In the genomic region with DNA sequence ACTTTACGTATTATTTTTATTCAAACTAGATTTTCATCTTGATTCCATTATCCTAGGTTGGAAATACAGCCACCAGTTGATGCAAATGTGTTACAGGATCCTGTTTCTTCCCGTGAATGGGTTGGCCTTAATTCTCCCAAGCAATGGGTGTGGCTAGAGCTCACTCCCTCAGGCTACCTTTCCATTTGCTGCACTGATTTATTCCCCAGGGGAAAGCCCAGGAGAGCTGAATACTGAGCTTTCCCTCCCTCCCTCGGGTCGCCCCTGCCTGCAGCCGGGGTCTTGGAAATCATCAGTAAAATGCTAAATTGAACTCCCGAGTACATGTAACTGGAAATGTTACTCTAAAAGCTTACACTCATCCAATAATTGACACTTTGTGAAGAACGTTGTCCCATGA, we compare ENCODE assay signal across 24 cellular contexts. TPM values are rescaled to one million over a fixed set of nuclear protein-coding genes. Genes with fewer than 3 reads are reported as not detected.
DNase-seq lines count a peak whose midpoint lies in the region; TF ChIP-seq lines count a peak whose summit lies in the region.
"Had no signal": no experiment of that assay in that cellular context is flagged by ENCODE, and none has a peak within 500 bp of the region (broad histone marks: within the 10 kb centered on the region; RNA-seq: fewer than 3 reads in every experiment).

No MANE protein-coding gene starts in this region.

- H3K4me3 ChIP-seq in tibial artery: no peak overlapping the region
- H3K4me3 ChIP-seq: lung, upper lobe of right lung had no signal

- no peaks in the 10 kb centered on the region for H3K36me3 ChIP-seq in tibial artery
- H3K36me3 ChIP-seq: upper lobe of right lung had no signal

- TF ChIP-seq CTCF in tibial artery (IDR thresholded peaks at IDR 0.05) (no peak), osteocyte (IDR thresholded peaks at IDR 0.05) (no peak)

- H3K27ac Mint-ChIP-seq in osteocyte (ENCODE audit: unreplicated experiment): no peak overlapping the region
- H3K27ac Mint-ChIP-seq: activated CD4-positive, alpha-beta T cell treated with anti-CD3 and anti-CD28 coated beads, Interleukin-2, amount 10 ng/mL, durations not matched to agents 7 days and 5 days; activated naive CD8-positive, alpha-beta T cell; activated T-helper 17 cell treated with anti-CD3 and anti-CD28 coated beads, Interleukin-2, amount 50 U/mL, for 72 hours; B cell had no signal

- H3K9me3 ChIP-seq in tibial artery: no peaks in the 10 kb centered on the region
- H3K9me3 ChIP-seq: upper lobe of right lung had no signal

- H3K27ac ChIP-seq in tibial artery: peak overlapping the region; percentile 81 to 91
- H3K27ac ChIP-seq: epithelial cell of prostate, HL-60, upper lobe of right lung, VCaP had no signal

- DNase-seq in NCI-H748 (lab: John Stamatoyannopoulos, UW; ENCODE audit: unreplicated experiment) (peak; percentile 54), NCI-H748 treated with DMSO at 0.1 percent for 48 hours (lab: John Stamatoyannopoulos, UW) (no peak), NCI-H2171 treated with DMSO at 0.1 percent for 48 hours (lab: John Stamatoyannopoulos, UW) (peak; percentile 7), iPS-NIHi11 (ENCODE audit: low spot score) (peak; percentile 39), tibial artery (no peak), T-helper 9 cell (no peak), osteocyte (ENCODE audit: extremely low spot score, unreplicated experiment) (no peak)
- no peak for DNase-seq in activated effector memory CD4-positive, alpha-beta T cell treated with anti-CD3 and anti-CD28 coated beads, Interleukin-2, amount 50 U/mL, for 16 hours
- DNase-seq: activated CD4-positive, alpha-beta T cell treated with anti-CD3 and anti-CD28 coated beads, Interleukin-2, amount 10 ng/mL, durations not matched to agents 7 days and 5 days; GOT3; NCI-H446; stimulated activated CD4-positive, alpha-beta T cell treated with anti-CD3 and anti-CD28 coated beads, Interleukin-1b, Interleukin-23, amount 100 ng/mL, for 48 hours; stimulated activated naive CD8-positive, alpha-beta T cell treated with anti-CD3 and anti-CD28 coated beads, Interleukin-15, Interleukin-2, amounts not matched to agents 100 U/mL and 50 U/mL, for 24 hours; upper lobe of right lung had no signal

- H3K27me3 ChIP-seq in tibial artery: no peaks in the 10 kb centered on the region

- peaks cover 0 to 71% (median 34%) of the 10 kb centered on the region in 4 donors for H3K4me1 ChIP-seq in tibial artery
- H3K4me1 ChIP-seq: upper lobe of right lung had no signal

- no peaks in the 10 kb centered on the region for H3K36me3 Mint-ChIP-seq in osteocyte (ENCODE audit: unreplicated experiment)
- H3K36me3 Mint-ChIP-seq: activated naive CD8-positive, alpha-beta T cell had no signal

- H3K9me3 Mint-ChIP-seq in osteocyte (ENCODE audit: unreplicated experiment): no peaks in the 10 kb centered on the region
- H3K9me3 Mint-ChIP-seq: activated CD4-positive, alpha-beta T cell treated with anti-CD3 and anti-CD28 coated beads, Interleukin-2, amount 10 ng/mL, durations not matched to agents 7 days and 5 days; activated T-helper 17 cell treated with anti-CD3 and anti-CD28 coated beads, Interleukin-2, amount 50 U/mL, for 72 hours had no signal

- H3K4me1 Mint-ChIP-seq in osteocyte (ENCODE audit: unreplicated experiment): peaks cover 9% of the 10 kb centered on the region
- H3K4me1 Mint-ChIP-seq: activated CD4-positive, alpha-beta T cell treated with anti-CD3 and anti-CD28 coated beads, Interleukin-2, amount 10 ng/mL, durations not matched to agents 7 days and 5 days; activated T-helper 17 cell treated with anti-CD3 and anti-CD28 coated beads, Interleukin-2, amount 50 U/mL, for 72 hours had no signal

- intact Hi-C loops in tibial artery (cut with DNase I; ENCODE audit: low total_unique reads): no loop called here

- H3K4me3 Mint-ChIP-seq in osteocyte (ENCODE audit: unreplicated experiment): no peak overlapping the region
- H3K4me3 Mint-ChIP-seq: activated CD4-positive, alpha-beta T cell treated with anti-CD3 and anti-CD28 coated beads, Interleukin-2, amount 10 ng/mL, durations not matched to agents 7 days and 5 days; activated naive CD8-positive, alpha-beta T cell; activated T-helper 17 cell treated with anti-CD3 and anti-CD28 coated beads, Interleukin-2, amount 50 U/mL, for 72 hours; B cell had no signal

- H3K27me3 Mint-ChIP-seq in osteocyte (ENCODE audit: unreplicated experiment): peaks cover 31% of the 10 kb centered on the region

RNA-seq across cellular contexts. Expression of a gene that starts 9.9 kb away (rescaled TPM):
- 11.5 and 11.6 TPM in 2 replicates for total RNA-seq in osteocyte
- total RNA-seq: activated CD4-positive, alpha-beta T cell treated with anti-CD3 and anti-CD28 coated beads, Interleukin-2, amount 10 ng/mL, durations not matched to agents 7 days and 5 days; activated T-helper 17 cell treated with anti-CD3 and anti-CD28 coated beads, Interleukin-2, amount 50 U/mL, for 72 hours; fibroblast of villous mesenchyme; pulmonary artery endothelial cell; T-helper 2 cell treated with Interferon-gamma antibody and Interleukin-4, amounts not matched to agents 100 ng/mL and 5 ng/mL, for 36 hours had no signal

Comparison
In these comparisons a context has a peak if more than half of its experiments do, and no peak if none do; other contexts are left out.
1. DNase-seq: peak in NCI-H748 (single experiment), NCI-H2171 treated with DMSO at 0.1 percent for 48 hours (single experiment) and iPS-NIHi11 (single experiment); none in NCI-H748 treated with DMSO at 0.1 percent for 48 hours (single experiment), tibial artery (0 of 2), T-helper 9 cell (single experiment), activated effector memory CD4-positive, alpha-beta T cell treated with anti-CD3 and anti-CD28 coated beads, Interleukin-2, amount 50 U/mL, for 16 hours (single experiment) and osteocyte (single experiment).